Comparison of ENCODE assay signal across 8 cellular contexts in the genomic region with DNA sequence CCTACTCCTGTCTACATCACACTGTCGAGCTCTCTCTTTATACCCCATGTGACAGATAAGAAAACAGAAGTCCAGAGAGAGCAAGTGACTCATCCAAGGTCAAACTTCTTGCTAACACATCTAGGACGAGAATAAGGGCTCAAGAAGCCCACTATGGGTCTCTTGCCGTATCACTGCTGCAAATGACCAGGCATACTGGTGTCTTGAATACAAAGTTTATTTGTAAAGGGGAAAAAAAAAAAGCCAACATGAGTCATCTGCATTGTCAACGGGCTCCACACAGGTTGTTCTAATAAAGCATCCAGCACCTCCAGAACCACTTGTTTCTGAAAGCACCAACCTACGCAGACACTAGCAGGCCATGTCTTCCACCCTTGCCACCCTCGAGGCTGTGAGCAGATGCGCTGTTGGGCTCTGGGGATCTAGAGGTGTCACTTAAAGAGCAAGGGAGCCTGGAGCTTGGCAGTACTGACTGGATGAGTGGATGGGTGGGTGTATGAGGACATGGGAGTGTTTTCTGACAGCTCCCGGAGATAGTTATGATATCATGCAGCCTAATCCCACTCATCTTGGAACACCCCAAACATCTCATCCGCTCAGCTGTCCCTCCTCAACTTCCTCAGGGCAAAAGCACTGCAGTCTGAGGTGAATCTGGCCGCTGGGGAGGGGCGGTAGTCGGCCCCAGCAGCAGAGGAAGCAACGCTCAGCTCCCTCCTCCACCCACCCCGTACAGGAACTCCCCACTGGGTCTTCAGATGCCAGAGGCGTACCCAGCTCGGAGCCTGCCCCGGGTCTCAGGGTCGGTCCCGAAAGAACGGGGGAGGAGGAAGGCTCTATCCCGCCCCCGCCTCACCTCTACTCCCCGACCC. TPM values are rescaled to one million over a fixed set of nuclear protein-coding genes. Genes with fewer than 3 reads are reported as not detected.
A peak's percentile ranks its signal among the peaks of the same experiment; 100 is the strongest.
DNase-seq lines count a peak whose midpoint lies in the region; ATAC-seq and TF ChIP-seq lines count a peak whose summit lies in the region.

No MANE protein-coding gene starts in this region.

- WGBS in hepatocyte (ENCODE audit: low lambda C conversion rate, missing lambda C conversion rate): 9% methylated on average over 20 of the region's 23 CpGs

- in situ Hi-C loops in SK-MEL-5 (cut with HindIII; ENCODE audit: low pct_unique_long_range_greater_than_20kb, low sequenced_read_pairs): no loop called here

- H3K4me2 ChIP-seq in hepatocyte: peak overlapping the region; percentile 94

- DNase-seq in DMS79 (lab: John Stamatoyannopoulos, UW) (peak; percentile 29), GM20000 (ENCODE audit: low spot score) (peak; percentile 79), SK-MEL-5 (ENCODE audit: low read depth, low spot score) (peak; percentile 10), amniotic stem cell (lab: John Stamatoyannopoulos, UW) (peak; percentile 7), hepatocyte (ENCODE audit: low spot score) (peak; percentile 63), NCI-H446 treated with DMSO at 0.1 percent for 48 hours (lab: John Stamatoyannopoulos, UW) (no peak)

- H3K79me2 ChIP-seq in hepatocyte: peaks cover 41% of the 10 kb centered on the region

- peaks cover 12% of the 10 kb centered on the region for H3K4me1 ChIP-seq in hepatocyte (ENCODE audit: insufficient read depth)
- peaks cover 4% of the 10 kb centered on the region for H3K4me1 ChIP-seq in rectal smooth muscle tissue (ENCODE audit: control insufficient read depth, insufficient read depth, low read length)

- no peak overlapping the region for H3K9ac ChIP-seq in rectal smooth muscle tissue (ENCODE audit: low read length)

- no peaks in the 10 kb centered on the region for H3K9me2 ChIP-seq in hepatocyte (replicated peaks; ENCODE audit: insufficient read depth)

- H2AFZ ChIP-seq in hepatocyte: peak overlapping the region; percentile 93

- peak; percentile 40 for ATAC-seq in HG03565 (IDR thresholded peaks at IDR 0.05; ENCODE audit: unreplicated experiment)

- H3K9me3 ChIP-seq in hepatocyte (ENCODE audit: low read depth): no peaks in the 10 kb centered on the region

- H3K4me3 ChIP-seq in hepatocyte: peak overlapping the region; percentile 96
- H3K4me3 ChIP-seq in rectal smooth muscle tissue (ENCODE audit: low read length): peak overlapping the region; percentile 65

- TF ChIP-seq CTCF in GM20000 (IDR thresholded peaks at IDR 0.05; ENCODE audit: extremely low read depth, missing control alignments) (no peak), hepatocyte (IDR thresholded peaks at IDR 0.05; ENCODE audit: poor library complexity) (no peak)

- H3K27ac ChIP-seq in hepatocyte (peak overlapping the region; percentile 95), rectal smooth muscle tissue (ENCODE audit: low read depth, low read length) (peak overlapping the region; percentile 41)

- H3K36me3 ChIP-seq in hepatocyte (replicated peaks; ENCODE audit: insufficient read depth, low read depth) (no peaks in the 10 kb centered on the region), rectal smooth muscle tissue (ENCODE audit: control insufficient read depth, insufficient read depth, low read length) (no peaks in the 10 kb centered on the region)

- H4K20me1 ChIP-seq in hepatocyte (ENCODE audit: insufficient read depth, poor library complexity, severe bottlenecking): no peaks in the 10 kb centered on the region

- no peaks in the 10 kb centered on the region for H3K27me3 ChIP-seq in hepatocyte
- H3K27me3 ChIP-seq in rectal smooth muscle tissue (ENCODE audit: control insufficient read depth, insufficient read depth, low read length): no peaks in the 10 kb centered on the region

RNA-seq across cellular contexts. Expression of a gene that starts 1.1 kb away (rescaled TPM):
- total RNA-seq in SK-MEL-5 (2014; rRNA removed; shearing (Covaris generic)): 4.8 and 50.7 TPM in 2 replicates
- 15.2 and 23.3 TPM in 2 replicates for polyA plus RNA-seq in SK-MEL-5 (2015; cell fraction: cytosol; rRNA removed)
- 2.1 and 4.0 TPM in 2 replicates for polyA plus RNA-seq in SK-MEL-5 (2015; cell fraction: nucleus; rRNA removed)
- total RNA-seq in hepatocyte: 23.5 and 36.1 TPM in 2 replicates
- polyA plus RNA-seq in hepatocyte: 59.6 and 60.9 TPM in 2 replicates
